22 cellular contexts compared by ENCODE assay signal in the genomic region with DNA sequence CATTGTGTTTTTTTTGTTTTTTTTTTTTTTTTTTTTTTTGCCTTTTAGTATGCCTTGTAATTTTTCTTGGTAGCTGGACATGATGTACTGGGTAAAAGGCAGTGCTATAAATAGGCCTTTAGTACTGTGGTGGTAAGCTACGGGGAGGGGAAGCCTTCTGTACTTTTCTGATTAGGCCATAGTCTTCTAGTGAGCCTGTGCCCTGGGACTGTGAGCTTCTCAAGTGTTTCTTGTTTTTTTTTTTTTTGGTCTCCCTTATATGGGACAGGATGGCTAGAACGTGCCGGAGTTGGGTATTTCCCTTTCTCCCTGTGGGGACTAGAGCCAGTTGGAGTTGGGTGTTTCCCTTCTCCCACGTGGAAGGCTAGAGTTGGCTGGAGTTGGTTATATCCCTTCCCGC.
"Had no signal": no experiment of that assay in that cellular context is flagged by ENCODE, and none has a peak within 500 bp of the region (broad histone marks: within the 10 kb centered on the region; RNA-seq: fewer than 3 reads in every experiment).

No MANE protein-coding gene starts in this region.

- H3K4me3 ChIP-seq: adrenal gland, body of pancreas, gastrocnemius medialis, neural progenitor cell, right atrium auricular region, smooth muscle cell, suprapubic skin, tibial artery had no signal

- DNase-seq: activated B cell treated with CpG ODN at 0.5 μM for 24 hours; activated effector memory CD4-positive, alpha-beta T cell treated with Interleukin-2 at 50 U/mL for 16 hours; activated naive CD4-positive, alpha-beta T cell treated with Interleukin-2 at 50 U/mL for 16 hours; adrenal gland; aorta; body of pancreas; dermis blood vessel endothelial cell; effector CD8-positive, alpha-beta T cell; gastrocnemius medialis; glutamatergic neuron; mesenchymal stem cell; naive thymus-derived CD8-positive, alpha-beta T cell; stimulated activated CD4-positive, alpha-beta T cell treated with anti-CD3 and anti-CD28 coated beads, Interleukin-15, amount 100 ng/mL, for 24 hours; stimulated activated CD4-positive, alpha-beta T cell treated with anti-CD3 and anti-CD28 coated beads, Interleukin-2, amount 100 ng/mL, for 24 hours; stimulated activated naive CD4-positive, alpha-beta T cell; T-cell; tibial artery had no signal

- H3K27ac ChIP-seq: adrenal gland, body of pancreas, epithelial cell of prostate, gastrocnemius medialis, neural progenitor cell, right atrium auricular region, suprapubic skin, tibial artery had no signal

- ATAC-seq: body of pancreas; naive thymus-derived CD8-positive, alpha-beta T cell; T-cell had no signal

- H3K9me3 ChIP-seq: adrenal gland, body of pancreas, gastrocnemius medialis, right atrium auricular region, suprapubic skin, tibial artery had no signal

- H3K27me3 ChIP-seq: adrenal gland, body of pancreas, gastrocnemius medialis, neural progenitor cell, right atrium auricular region, suprapubic skin had no signal

- H3K4me1 ChIP-seq: adrenal gland, body of pancreas, gastrocnemius medialis, neural progenitor cell, right atrium auricular region, suprapubic skin, tibial artery had no signal

- H3K36me3 ChIP-seq: adrenal gland, gastrocnemius medialis, neural progenitor cell, right atrium auricular region, suprapubic skin, tibial artery had no signal
